6 cellular contexts compared by ENCODE assay signal in genomic region chr6:27383481-27383880, GRCh38.
"Had no signal": no experiment of that assay in that cellular context is flagged by ENCODE, and none has a peak within 500 bp of the region (broad histone marks: within the 10 kb centered on the region; RNA-seq: fewer than 3 reads in every experiment).

No MANE protein-coding gene starts in this region.

- H3K4me3 ChIP-seq: K562 had no signal

- ATAC-seq: K562 had no signal

- H3K27ac ChIP-seq: HL-60 had no signal

- FAIRE-seq: HTR-8/SVneo, K562 had no signal

- DNase-seq: IMR-90, KBM-7, KG1 had no signal
